In genomic region chrX:20011608-20012007, GRCh38 we compare ENCODE assay signal across 25 cellular contexts. TPM values are rescaled to one million over a fixed set of nuclear protein-coding genes. Genes with fewer than 3 reads are reported as not detected.
A peak's percentile ranks its signal among the peaks of the same experiment; 100 is the strongest.
DNase-seq lines count a peak whose midpoint lies in the region; ATAC-seq and TF ChIP-seq lines count a peak whose summit lies in the region.
"Had no signal": no experiment of that assay in that cellular context is flagged by ENCODE, and none has a peak within 500 bp of the region (broad histone marks: within the 10 kb centered on the region; RNA-seq: fewer than 3 reads in every experiment).

No MANE protein-coding gene starts in this region.

- H3K36me3 ChIP-seq in left ventricle myocardium inferior (no peaks in the 10 kb centered on the region), aorta (ENCODE audit: control insufficient read depth in 1 of 2, insufficient read depth in 2 of 2, low read length in 1 of 2) (no peaks in the 10 kb centered on the region)
- H3K36me3 ChIP-seq: SJSA1 had no signal

- H3K27ac Mint-ChIP-seq in activated T-cell treated with anti-CD3 and anti-CD28 coated beads, Interleukin-2, amount 50 U/mL, for 24 hours = no peak overlapping the region
- H3K27ac Mint-ChIP-seq: CD8-positive, alpha-beta T cell had no signal

- H3K4me3 ChIP-seq in left ventricle myocardium inferior (no peak overlapping the region), aorta (ENCODE audit: low read length in 2 of 2) (no peak overlapping the region)
- H3K4me3 ChIP-seq: SJSA1 had no signal

- no peak overlapping the region for H3K4me3 Mint-ChIP-seq in activated T-cell treated with anti-CD3 and anti-CD28 coated beads, Interleukin-2, amount 50 U/mL, for 24 hours
- H3K4me3 Mint-ChIP-seq: CD8-positive, alpha-beta T cell had no signal

- 72 to 90% methylated on average over 4 of the region's 4 CpGs for WGBS in aorta, 2 donors

- intact Hi-C loops in Right ventricle myocardium inferior (cut with DNase I) = no loop called here
- intact Hi-C loops in left ventricle myocardium inferior (cut with micrococcal nuclease) = no loop called here
- intact Hi-C loops in aorta (cut with DNase I) = no loop called here

- H3K36me3 Mint-ChIP-seq in activated T-cell treated with anti-CD3 and anti-CD28 coated beads, Interleukin-2, amount 50 U/mL, for 24 hours (ENCODE audit: low read depth) = peaks cover 6% of the 10 kb centered on the region

- no peaks in the 10 kb centered on the region for H3K9me3 ChIP-seq in left ventricle myocardium inferior (replicated peaks)
- no peaks in the 10 kb centered on the region for H3K9me3 ChIP-seq in aorta (ENCODE audit: control insufficient read depth, low read length)
- H3K9me3 ChIP-seq: Caco-2, SJSA1 had no signal

- H3K9me3 Mint-ChIP-seq in activated T-cell treated with anti-CD3 and anti-CD28 coated beads, Interleukin-2, amount 50 U/mL, for 24 hours = peaks cover 16% of the 10 kb centered on the region

- no peaks in the 10 kb centered on the region for H3K4me1 Mint-ChIP-seq in activated T-cell treated with anti-CD3 and anti-CD28 coated beads, Interleukin-2, amount 50 U/mL, for 24 hours (ENCODE audit: low read depth)

- no peak for DNase-seq in Right ventricle myocardium inferior (ENCODE audit: missing footprints)
- no peak for DNase-seq in left ventricle myocardium inferior
- peak; percentile 1 for DNase-seq in NCI-H1436 treated with DMSO at 0.1 percent for 48 hours (lab: John Stamatoyannopoulos, UW)
- DNase-seq in fibroblast of peridontal ligament (ENCODE audit: extremely low read depth) = peak; percentile 59
- DNase-seq in aorta = no peak
- DNase-seq in activated T-cell treated with anti-CD3 and anti-CD28 coated beads, Interleukin-2, amount 50 U/mL, for 24 hours = no peak
- DNase-seq in activated CD4-positive, alpha-beta T cell treated with anti-CD3 and anti-CD28 coated beads, Interleukin-2, amount 50 U/mL, for 4 hours = no peak
- DNase-seq: 8988T; C1 segment of cervical spinal cord; Caco-2; CD8-positive, alpha-beta T cell; DMS79; EL; GF-D8; NCI-H1048; NCI-H1417; NCI-H187; NCI-H2081 treated with DMSO at 0.1 percent for 48 hours; NCI-H446; NCI-H524 treated with DMSO at 0.1 percent for 48 hours; NCI-H774; NK-92 treated with Interleukin-12 subunit alpha and Interleukin-12 subunit beta, amount 100 ng/mL, for 24 hours; PC-3 had no signal

- ATAC-seq in Right ventricle myocardium inferior (peak; percentile 48), aorta (ENCODE audit: low FRiP score) (peak; percentile 36), HG03469 (IDR thresholded peaks at IDR 0.05; ENCODE audit: unreplicated experiment) (no peak)
- ATAC-seq: CD8-positive, alpha-beta T cell; PC-3 had no signal

- H3K27me3 Mint-ChIP-seq in activated T-cell treated with anti-CD3 and anti-CD28 coated beads, Interleukin-2, amount 50 U/mL, for 24 hours = no peaks in the 10 kb centered on the region

- H3K4me1 ChIP-seq in left ventricle myocardium inferior (no peaks in the 10 kb centered on the region), aorta (ENCODE audit: control insufficient read depth in 1 of 2, insufficient read depth in 2 of 2, low read length in 2 of 2) (no peaks in the 10 kb centered on the region)
- H3K4me1 ChIP-seq: Caco-2, SJSA1 had no signal

- H3K27ac ChIP-seq in left ventricle myocardium inferior (replicated peaks) = no peak overlapping the region
- no peak overlapping the region for H3K27ac ChIP-seq in aorta (ENCODE audit: low read depth in 1 of 2, low read length in 2 of 2)
- H3K27ac ChIP-seq: SJSA1 had no signal

- TF ChIP-seq CTCF in left ventricle myocardium inferior (IDR thresholded peaks at IDR 0.05; ENCODE audit: borderline replicate concordance) = no peak

- no peaks in the 10 kb centered on the region for H3K27me3 ChIP-seq in left ventricle myocardium inferior (ENCODE audit: low read depth)
- no peaks in the 10 kb centered on the region for H3K27me3 ChIP-seq in aorta (ENCODE audit: control insufficient read depth in 1 of 2, insufficient read depth in 2 of 2, low read length in 1 of 2)
- H3K27me3 ChIP-seq: SJSA1 had no signal

RNA-seq across cellular contexts. Expression of gene BCLAF3, which starts 20.7 kb away (rescaled TPM):
- total RNA-seq in Right ventricle myocardium inferior = 5.5 TPM
- total RNA-seq in left ventricle myocardium inferior = 7.7 TPM
- total RNA-seq in aorta = 10 to 100 TPM; 16.8 to 22.0 TPM
- 1 to 10 TPM; 4.3 to 5.4 TPM for polyA plus RNA-seq in aorta

Comparison
In these comparisons a context has a peak if more than half of its experiments do, and no peak if none do; other contexts are left out.
1. DNase-seq: peak in NCI-H1436 treated with DMSO at 0.1 percent for 48 hours (single experiment) and fibroblast of peridontal ligament (single experiment); none in Right ventricle myocardium inferior (single experiment), left ventricle myocardium inferior (single experiment), aorta (0 of 2), activated T-cell treated with anti-CD3 and anti-CD28 coated beads, Interleukin-2, amount 50 U/mL, for 24 hours (single experiment) and activated CD4-positive, alpha-beta T cell treated with anti-CD3 and anti-CD28 coated beads, Interleukin-2, amount 50 U/mL, for 4 hours (0 of 2).